9 cellular contexts compared by ENCODE assay signal in the genomic region with DNA sequence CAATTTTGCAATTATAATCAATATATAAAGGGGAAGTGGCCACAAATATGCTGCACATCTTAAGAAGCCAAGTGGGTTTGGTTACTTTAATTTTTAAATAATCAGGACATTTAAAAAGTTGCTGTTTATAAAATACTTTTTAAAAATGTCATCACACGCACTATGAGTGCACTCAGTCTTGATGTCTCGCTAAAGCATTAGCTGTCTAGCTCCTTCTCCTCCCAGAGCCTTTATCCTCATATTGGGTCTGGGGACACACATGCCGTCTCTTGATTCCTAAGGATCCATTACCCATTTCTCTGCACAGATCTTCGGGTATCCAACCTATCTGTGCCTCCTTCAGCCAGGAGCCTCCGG. TPM values are rescaled to one million over a fixed set of nuclear protein-coding genes. Genes with fewer than 3 reads are reported as not detected.
DNase-seq lines count a peak whose midpoint lies in the region; TF ChIP-seq lines count a peak whose summit lies in the region.
"Had no signal": no experiment of that assay in that cellular context is flagged by ENCODE, and none has a peak within 500 bp of the region (broad histone marks: within the 10 kb centered on the region; RNA-seq: fewer than 3 reads in every experiment).

No MANE protein-coding gene starts in this region.

- H3K4me3 ChIP-seq in AG10803 (ENCODE audit: low read length) = peak overlapping the region; percentile 72
- H3K4me3 ChIP-seq in SJSA1 = peak overlapping the region; percentile 70
- peak overlapping the region; percentile 63 for H3K4me3 ChIP-seq in fibroblast of pulmonary artery (replicated peaks; ENCODE audit: low read depth, low read length)
- H3K4me3 ChIP-seq in neuron (ENCODE audit: low read length) = peak overlapping the region; percentile 93
- H3K4me3 ChIP-seq in lower leg skin (ENCODE audit: low read depth, poor library complexity, severe bottlenecking) = no peak overlapping the region

- H3K4me1 ChIP-seq in SJSA1 (replicated peaks) (peaks cover 19% of the 10 kb centered on the region), neuron (ENCODE audit: insufficient read depth, low read length) (peaks cover 6% of the 10 kb centered on the region)

- H3K27me3 ChIP-seq in SJSA1 (replicated peaks) = no peaks in the 10 kb centered on the region
- H3K27me3 ChIP-seq in neuron (ENCODE audit: insufficient read depth, low read length) = no peaks in the 10 kb centered on the region

- WGBS in lower leg skin, 2 donors = 9 to 15% methylated on average over 5 of the region's 5 CpGs

- intact Hi-C loops in lower leg skin (cut with DNase I; ENCODE audit: low total_unique reads) = no loop called here

- H3K36me3 ChIP-seq in SJSA1 = peaks cover 27% of the 10 kb centered on the region
- H3K36me3 ChIP-seq in neuron (ENCODE audit: insufficient read depth, low read length) = no peaks in the 10 kb centered on the region

- peak overlapping the region; percentile 93 for H2AFZ ChIP-seq in neuron (ENCODE audit: low read depth, low read length)

- DNase-seq in AG10803 (ENCODE audit: low read depth) = no peak
- no peak for DNase-seq in SJSA1 (ENCODE audit: low read depth in 1 of 2, low spot score in 2 of 2)
- no peak for DNase-seq in fibroblast of pulmonary artery (ENCODE audit: low read depth)
- no peak for DNase-seq in activated CD8-positive, alpha-beta memory T cell treated with anti-CD3 and anti-CD28 coated beads, Interleukin-2, amount 50 U/mL, for 48 hours
- no peak for DNase-seq in activated effector memory CD4-positive, alpha-beta T cell treated with anti-CD3 and anti-CD28 coated beads, Interleukin-2, amount 50 U/mL, for 16 hours
- no peak for DNase-seq in Ammon's horn (ENCODE audit: low spot score)
- no peak for DNase-seq in lower leg skin (ENCODE audit: low spot score in 2 of 2)

- TF ChIP-seq CTCF in AG10803 (conservative IDR thresholded peaks at IDR 0.05; ENCODE audit: low read length) (no peak), fibroblast of pulmonary artery (IDR thresholded peaks at IDR 0.05; ENCODE audit: low read length, missing control alignments) (no peak), lower leg skin (IDR thresholded peaks at IDR 0.05) (no peak)

- TF ChIP-seq POLR2A in lower leg skin (IDR thresholded peaks at IDR 0.05) = no peak

- no peaks in the 10 kb centered on the region for H3K9me3 ChIP-seq in SJSA1 (replicated peaks)
- peaks cover 1% of the 10 kb centered on the region for H3K9me3 ChIP-seq in neuron (ENCODE audit: low read length)

- H3K27ac ChIP-seq in SJSA1 = peak overlapping the region; percentile 92

RNA-seq across cellular contexts. Expression of a gene that starts 0.4 kb away (rescaled TPM):
- total RNA-seq in SJSA1 (2014; rRNA removed; shearing (Covaris generic)) = 23.7 and 34.0 TPM in 2 replicates
- 1 to 10 TPM; 1.1 to 2.3 (median 1.7) TPM for total RNA-seq in lower leg skin
- total RNA-seq: T-helper 2 cell treated with Interferon-gamma antibody and Interleukin-4, amounts not matched to agents 100 ng/mL and 5 ng/mL, for 36 hours had no signal
